ENCODE assay signal across 25 cellular contexts in the genomic region with DNA sequence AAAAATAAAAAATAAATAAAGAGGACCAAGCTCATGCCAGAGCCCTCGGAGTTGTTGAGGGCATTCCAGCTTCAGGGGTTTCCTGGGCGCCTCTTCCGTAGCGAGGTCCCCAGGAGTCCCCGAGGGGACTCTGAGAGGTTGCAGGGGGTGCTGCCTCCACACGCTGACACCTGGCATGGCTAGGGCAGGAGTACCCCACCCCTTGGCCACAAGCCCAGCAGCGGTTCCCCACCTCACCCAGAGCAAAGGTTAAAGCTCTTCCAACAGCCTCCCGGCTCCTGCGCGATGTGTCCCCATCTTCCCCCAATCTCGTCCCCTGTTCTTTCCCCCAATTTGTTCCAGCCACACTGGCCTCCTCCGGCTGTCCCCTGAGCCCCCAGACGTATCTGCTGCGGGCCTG. TPM values are rescaled to one million over a fixed set of nuclear protein-coding genes. Genes with fewer than 3 reads are reported as not detected.
A peak's percentile ranks its signal among the peaks of the same experiment; 100 is the strongest.
DNase-seq lines count a peak whose midpoint lies in the region; ATAC-seq, FAIRE-seq and TF ChIP-seq lines count a peak whose summit lies in the region.
"Had no signal": no experiment of that assay in that cellular context is flagged by ENCODE, and none has a peak within 500 bp of the region (broad histone marks: within the 10 kb centered on the region; RNA-seq: fewer than 3 reads in every experiment).

No MANE protein-coding gene starts in this region.

- H3K4me3 Mint-ChIP-seq in activated CD8-positive, alpha-beta T cell treated with anti-CD3 and anti-CD28 coated beads, Interleukin-2, amount 10 ng/mL, durations not matched to agents 7 days and 5 days: no peak overlapping the region
- H3K4me3 Mint-ChIP-seq: CD4-positive, CD25-positive, alpha-beta regulatory T cell; CD8-positive, alpha-beta memory T cell; HFFc6; IgD-negative memory B cell had no signal

- H3K4me3 ChIP-seq in BLaER1 (no peak overlapping the region), small intestine (ENCODE audit: low read depth in 1 of 2, low read length in 2 of 2) (no peak overlapping the region), pancreas (no peak overlapping the region)
- H3K4me3 ChIP-seq in BLaER1 treated with 17β-estradiol and CSF1 and Interleukin-3, amounts not matched to agents 10 nM and 100 nM: no peak overlapping the region
- H3K4me3 ChIP-seq: GM12878, GM23248 had no signal

- H3K27me3 Mint-ChIP-seq in activated CD8-positive, alpha-beta T cell treated with anti-CD3 and anti-CD28 coated beads, Interleukin-2, amount 10 ng/mL, durations not matched to agents 7 days and 5 days (ENCODE audit: low read depth): peaks cover 37% of the 10 kb centered on the region

- peaks cover 42% of the 10 kb centered on the region for H3K27me3 ChIP-seq in BLaER1
- peaks cover 32 to 39% (median 37%) of the 10 kb centered on the region in 11 experiments for H3K27me3 ChIP-seq in BLaER1 treated with 17β-estradiol and CSF1 and Interleukin-3, amounts not matched to agents 10 nM and 100 nM
- peaks cover 4 to 13% of the 10 kb centered on the region in 2 donors for H3K27me3 ChIP-seq in small intestine (ENCODE audit: control insufficient read depth in 2 of 2, insufficient read depth in 2 of 2, low read length in 2 of 2)
- H3K27me3 ChIP-seq in pancreas: peaks cover 0 to 7% (median 0%) of the 10 kb centered on the region in 4 donors

- no peaks in the 10 kb centered on the region for H3K36me3 Mint-ChIP-seq in activated CD8-positive, alpha-beta T cell treated with anti-CD3 and anti-CD28 coated beads, Interleukin-2, amount 10 ng/mL, durations not matched to agents 7 days and 5 days (ENCODE audit: low read depth)
- H3K36me3 Mint-ChIP-seq: CD4-positive, CD25-positive, alpha-beta regulatory T cell; CD8-positive, alpha-beta memory T cell; IgD-negative memory B cell had no signal

- intact Hi-C loops in left colon (cut with DNase I, micrococcal nuclease): no loop called here
- intact Hi-C loops in pancreas (cut with DNase I): no loop called here

- peaks cover 16% of the 10 kb centered on the region; the same call in 1 of the 2 replicates for H4K20me1 ChIP-seq in BLaER1
- H4K20me1 ChIP-seq in BLaER1 treated with 17β-estradiol and CSF1 and Interleukin-3, amounts not matched to agents 10 nM and 100 nM: peaks cover 0 to 32% (median 12%) of the 10 kb centered on the region in 11 experiments; a peak in 12 of 22 replicates

- peaks cover 25% of the 10 kb centered on the region for H3K4me1 Mint-ChIP-seq in activated CD8-positive, alpha-beta T cell treated with anti-CD3 and anti-CD28 coated beads, Interleukin-2, amount 10 ng/mL, durations not matched to agents 7 days and 5 days (ENCODE audit: low read depth)

- no peak overlapping the region for H3K9ac ChIP-seq in BLaER1
- H3K9ac ChIP-seq in BLaER1 treated with 17β-estradiol and CSF1 and Interleukin-3, amounts not matched to agents 10 nM and 100 nM: no peak overlapping the region
- H3K9ac ChIP-seq: GM23248 had no signal

- DNase-seq in left colon: no peak
- DNase-seq in small intestine: peak; percentile 46
- no peak for DNase-seq in pancreas
- DNase-seq in activated CD8-positive, alpha-beta T cell treated with anti-CD3 and anti-CD28 coated beads, Interleukin-2, amount 10 ng/mL, durations not matched to agents 7 days and 5 days: no peak
- DNase-seq in NCI-H2107 (lab: John Stamatoyannopoulos, UW): no peak
- DNase-seq: AML-193; CD4-positive, CD25-positive, alpha-beta regulatory T cell; CD8-positive, alpha-beta memory T cell; COR-L47; DMS 273 treated with DMSO at 0.1 percent for 48 hours; DMS53; DND-41; EL; GM23248; HFFc6; KBM-7 had no signal

- H3K9me3 ChIP-seq in BLaER1 (no peaks in the 10 kb centered on the region), small intestine (ENCODE audit: control insufficient read depth, low read depth) (no peaks in the 10 kb centered on the region), pancreas (no peaks in the 10 kb centered on the region)
- no peaks in the 10 kb centered on the region for H3K9me3 ChIP-seq in BLaER1 treated with 17β-estradiol and CSF1 and Interleukin-3, amounts not matched to agents 10 nM and 100 nM (replicated peaks in 1 of 11)

- FAIRE-seq in small intestine (lab: Jason Lieb, UNC) (no peak), pancreas (lab: Jason Lieb, UNC) (no peak)
- FAIRE-seq: A204.1, GM12878, HTR-8/SVneo had no signal

- peak overlapping the region; percentile 41 for H3K4me2 ChIP-seq in BLaER1
- H3K4me2 ChIP-seq in BLaER1 treated with 17β-estradiol and CSF1 and Interleukin-3, amounts not matched to agents 10 nM and 100 nM: peak overlapping the region in 9 of 11 experiments; percentile 16 to 74 (median 39); a peak in 12 of 22 replicates

- WGBS in small intestine, 3 donors: 27 to 59% (median 42%) methylated on average over 14 of the region's 14 CpGs
- 71 to 77% methylated on average over 14 of the region's 14 CpGs for WGBS in pancreas, 2 donors

- H3K4me1 ChIP-seq in BLaER1 (peaks cover 72% of the 10 kb centered on the region), small intestine (ENCODE audit: control insufficient read depth in 2 of 2, insufficient read depth in 1 of 2, low read depth in 1 of 2, low read length in 1 of 2) (peaks cover 4 to 6% of the 10 kb centered on the region in 2 donors), pancreas (peaks cover 0 to 3% (median 0%) of the 10 kb centered on the region in 3 donors)
- peaks cover 51 to 81% (median 68%) of the 10 kb centered on the region in 10 experiments for H3K4me1 ChIP-seq in BLaER1 treated with 17β-estradiol and CSF1 and Interleukin-3, amounts not matched to agents 10 nM and 100 nM

- CTCF ChIA-PET in activated CD8-positive, alpha-beta T cell treated with anti-CD3 and anti-CD28 coated beads, Interleukin-2, amount 10 ng/mL, durations not matched to agents 7 days and 5 days (lab: Charles Lee): interaction anchor here (1.1 to 2.8 kb wide), 3 partner anchors 17 to 49 kb away, joined by 3 to 16 read pairs (median 4); no protein-coding TSS in a partner anchor

- H3K27ac Mint-ChIP-seq in activated CD8-positive, alpha-beta T cell treated with anti-CD3 and anti-CD28 coated beads, Interleukin-2, amount 10 ng/mL, durations not matched to agents 7 days and 5 days: no peak overlapping the region
- H3K27ac Mint-ChIP-seq: CD4-positive, CD25-positive, alpha-beta regulatory T cell; HFFc6; IgD-negative memory B cell had no signal

- ATAC-seq in left colon: peak; percentile 57
- ATAC-seq in pancreas: no peak
- no peak for ATAC-seq in activated CD8-positive, alpha-beta T cell treated with anti-CD3 and anti-CD28 coated beads, Interleukin-2, amount 10 ng/mL, durations not matched to agents 7 days and 5 days
- ATAC-seq: GM12878, HCT116 had no signal

- H3K27ac ChIP-seq in BLaER1 (no peak overlapping the region), small intestine (ENCODE audit: low read depth in 1 of 2, low read length in 1 of 2) (no peak overlapping the region), pancreas (no peak overlapping the region)
- peak overlapping the region in 1 of 11 experiments; percentile 14; a peak in 1 of 22 replicates for H3K27ac ChIP-seq in BLaER1 treated with 17β-estradiol and CSF1 and Interleukin-3, amounts not matched to agents 10 nM and 100 nM
- H3K27ac ChIP-seq: GM23248 had no signal

- TF ChIP-seq CTCF in pancreas (IDR thresholded peaks at IDR 0.05): no peak

- POLR2A ChIA-PET in activated CD8-positive, alpha-beta T cell treated with anti-CD3 and anti-CD28 coated beads, Interleukin-2, amount 10 ng/mL, durations not matched to agents 7 days and 5 days (lab: Charles Lee): interaction anchor here (0.8 to 1.1 kb wide), 2 partner anchors 10 to 21 kb away, joined by 3 read pairs; no protein-coding TSS in a partner anchor

- H3K9me3 Mint-ChIP-seq in activated CD8-positive, alpha-beta T cell treated with anti-CD3 and anti-CD28 coated beads, Interleukin-2, amount 10 ng/mL, durations not matched to agents 7 days and 5 days (ENCODE audit: insufficient read depth): no peaks in the 10 kb centered on the region
- H3K9me3 Mint-ChIP-seq: CD4-positive, CD25-positive, alpha-beta regulatory T cell; CD8-positive, alpha-beta memory T cell; HFFc6; IgD-negative memory B cell had no signal

- H3K36me3 ChIP-seq in BLaER1 (no peaks in the 10 kb centered on the region), small intestine (ENCODE audit: control insufficient read depth in 2 of 2, insufficient read depth in 2 of 2, low read length in 2 of 2) (no peaks in the 10 kb centered on the region), pancreas (no peaks in the 10 kb centered on the region)
- no peaks in the 10 kb centered on the region for H3K36me3 ChIP-seq in BLaER1 treated with 17β-estradiol and CSF1 and Interleukin-3, amounts not matched to agents 10 nM and 100 nM

RNA-seq across cellular contexts. Expression of gene AMZ1, which starts 4.5 kb away (rescaled TPM):
- under 1 TPM in 1 of 2 donors, not detected in 1; 0.28 TPM for total RNA-seq in left colon
- polyA plus RNA-seq in small intestine: under 1 TPM in 1 of 3 donors, not detected in 2; 0.07 TPM
- total RNA-seq in pancreas: under 1 TPM in 1 of 6 donors, not detected in 5; 0.19 TPM
- under 1 TPM; 0.04 to 0.05 TPM for polyA plus RNA-seq in pancreas
- total RNA-seq in activated CD8-positive, alpha-beta T cell treated with anti-CD3 and anti-CD28 coated beads, Interleukin-2, amount 10 ng/mL, durations not matched to agents 7 days and 5 days: not detected
- total RNA-seq: G401, H4 had no signal
